Comparison of ENCODE assay signal across 8 cellular contexts in genomic region chr4:145097821-145098674, GRCh38. TPM values are rescaled to one million over a fixed set of nuclear protein-coding genes. Genes with fewer than 3 reads are reported as not detected.
DNase-seq lines count a peak whose midpoint lies in the region; ATAC-seq, FAIRE-seq and TF ChIP-seq lines count a peak whose summit lies in the region.

ABCE1 (plus strand) TSS chr4:145098311; CDS start chr4:145104413, 6,102 bp downstream.
ANAPC10 (minus strand) TSS chr4:145098196; CDS start chr4:145096099, 2,097 bp downstream.

- peaks cover 15% of the 10 kb centered on the region for H3K9me3 ChIP-seq in HepG2 (ENCODE audit: low read length)

- POLR2A ChIA-PET in HepG2 (lab: Yijun Ruan, JAX), result interaction anchor here (0.9 to 2.0 kb wide), 13 partner anchors 9 to 1872 kb away, joined by 3 to 10 read pairs (median 4); partner anchors contain the start of genes MMAA and OTUD4

- peak within 1 kb of the TSS; percentile 72 for H3K4me2 ChIP-seq in HepG2 (ENCODE audit: low read depth, low read length)

- H3K4me1 Mint-ChIP-seq in CD14-positive monocyte, result peaks cover 25% of the 10 kb centered on the region

- in situ Hi-C loops in HepG2 (cut with HindIII; ENCODE audit: extremely low pct_ligation_motif_present, low pct_unique_long_range_greater_than_20kb), result no loop called here

- WGBS in HepG2 (ENCODE audit: low lambda C conversion rate), result 4% methylated on average over 25 of the region's 67 CpGs

- peaks cover 8 to 19% (median 15%) of the 10 kb centered on the region in 7 donors for H3K9me3 Mint-ChIP-seq in CD14-positive monocyte

- BruUV-seq in HepG2 (replicated peaks; lab: Mats Ljungman, UMichigan), result no TSS peak

- DNase-seq in CD14-positive monocyte (ENCODE audit: low spot score) (peak; percentile 93), NCI-H774 (lab: John Stamatoyannopoulos, UW) (peak; percentile 90), dermis blood vessel endothelial cell (peak; percentile 100), HepG2 (ENCODE audit: low spot score) (peak; percentile 94)
- peak; percentile 96 for DNase-seq in activated CD4-positive, alpha-beta T cell treated with anti-CD3 and anti-CD28 coated beads, Interleukin-2, amount 50 U/mL, for 4 hours
- DNase-seq in stimulated activated CD4-positive, alpha-beta T cell treated with anti-CD3 and anti-CD28 coated beads, Interleukin-4, amount 100 ng/mL, for 1 hour, result peak; percentile 94

- H3K4me3 ChIP-seq in HepG2 (replicated peaks in 1 of 3; ENCODE audit: insufficient read depth in 1 of 3, low read depth in 2 of 3, low read length in 3 of 3), result peak within 1 kb of the TSS; percentile 71 to 91 (median 85)

- peak within 1 kb of the TSS; percentile 92 for H2AFZ ChIP-seq in HepG2 (ENCODE audit: low read length)

- TF ChIP-seq EP300 in HepG2 (IDR thresholded peaks at IDR 0.05; ENCODE audit: low read depth in 2 of 2, low read length in 2 of 2), result no peak
- peak; percentile 56; the same call in 1 of the 2 replicates for TF ChIP-seq EP300 in HepG2 (CRISPR knock-in tag; IDR thresholded peaks at IDR 0.05; ENCODE audit: borderline replicate concordance)

- no peak for TF ChIP-seq CTCF in CD14-positive monocyte (IDR thresholded peaks at IDR 0.05)
- TF ChIP-seq CTCF in HepG2 (CRISPR knock-in tag; IDR thresholded peaks at IDR 0.05), result peak; percentile 47; the same call in 1 of the 2 replicates

- peak within 1 kb of the TSS; percentile 94 for H3K9ac ChIP-seq in HepG2 (ENCODE audit: insufficient read depth, low read depth, low read length)

- peaks cover 78% of the 10 kb centered on the region for H3K79me2 ChIP-seq in HepG2 (ENCODE audit: insufficient read depth, low read length)

- peak; percentile 81 for FAIRE-seq in HepG2 (lab: Jason Lieb, UNC)

- intact Hi-C loops in CD14-positive monocyte (cut with micrococcal nuclease) (loop anchor here in 1 of 2 donors (10.0 kb wide), 1 partner anchor 1583 kb away; the partner anchor contains the start of gene SMARCA5), HepG2 (cut with micrococcal nuclease; ENCODE audit: unreplicated experiment) (loop anchor here (2.0 to 10.0 kb wide), 2 partner anchors 81 to 923 kb away; no protein-coding TSS in a partner anchor)

- H3K36me3 ChIP-seq in HepG2 (replicated peaks in 1 of 2; ENCODE audit: control insufficient read depth in 1 of 2, insufficient read depth in 2 of 2, low read length in 2 of 2), result peaks cover 0 to 28% of the 10 kb centered on the region in 2 experiments; a peak in 4 of 5 replicates

- CTCF ChIA-PET in HepG2 (lab: Yijun Ruan, JAX; ENCODE audit: low intra/inter-chr PET ratio, low total read pairs), result no interaction called here

- ATAC-seq in GM19397 (IDR thresholded peaks at IDR 0.05; ENCODE audit: unreplicated experiment), result peak; percentile 83
- ATAC-seq in HG03571 (IDR thresholded peaks at IDR 0.05; ENCODE audit: unreplicated experiment), result peak; percentile 78
- peak; percentile 94 for ATAC-seq in HepG2

- H3K27me3 Mint-ChIP-seq in CD14-positive monocyte (ENCODE audit: low read depth in 3 of 3), result no peaks in the 10 kb centered on the region

- peaks cover 10% of the 10 kb centered on the region; the same call in 1 of the 2 replicates for H4K20me1 ChIP-seq in HepG2 (ENCODE audit: insufficient read depth, low read length)

- peak within 1 kb of the TSS; percentile 91 to 98 for H3K4me3 Mint-ChIP-seq in CD14-positive monocyte

- peak; percentile 90 to 97 for TF ChIP-seq POLR2A in HepG2 (IDR thresholded peaks at IDR 0.05; ENCODE audit: insufficient read depth in 1 of 2, low read depth in 2 of 2, low read length in 2 of 2)

- peaks cover 24% of the 10 kb centered on the region in 2 donors for H3K36me3 Mint-ChIP-seq in CD14-positive monocyte

- TF ChIP-seq RAD21 in HepG2 (CRISPR knock-in tag; IDR thresholded peaks at IDR 0.05), result 0 out of 2 replicates have a peak, but pooled peaks have one; percentile 9

- peak within 1 kb of the TSS; percentile 96 for H3K27ac ChIP-seq in HepG2 (ENCODE audit: extremely low read length, insufficient read depth, low read length)

- H3K27ac Mint-ChIP-seq in CD14-positive monocyte, result peak within 1 kb of the TSS; percentile 93 to 100 (median 99)

- H3K4me1 ChIP-seq in HepG2 (ENCODE audit: insufficient read depth, low read length), result peaks cover 41% of the 10 kb centered on the region

- H3K27me3 ChIP-seq in HepG2 (ENCODE audit: control insufficient read depth in 1 of 2, insufficient read depth in 2 of 2, low read length in 2 of 2), result no peaks in the 10 kb centered on the region; a peak in 1 of 5 replicates

TF ChIP-seq in HepG2, 621 proteins besides CTCF, POLR2A, EP300 and RAD21 (continues in another document):
- TF ChIP-seq ZNF432 (CRISPR knock-in tag; IDR thresholded peaks at IDR 0.05; ENCODE audit: borderline replicate concordance), result no peak
- no peak for TF ChIP-seq U2AF1 (optimal IDR thresholded peaks at IDR 0.05; ENCODE audit: low read depth, low read length)
- TF ChIP-seq NFKB2 (CRISPR knock-in tag; IDR thresholded peaks at IDR 0.05; ENCODE audit: borderline replicate concordance), result peak; percentile 90; the same call in 1 of the 2 replicates
- peak; percentile 85 for TF ChIP-seq HINFP (CRISPR knock-in tag; IDR thresholded peaks at IDR 0.05; ENCODE audit: low read depth)
- TF ChIP-seq ZNF629 (CRISPR knock-in tag; conservative IDR thresholded peaks at IDR 0.05), result no peak
- no peak for TF ChIP-seq ZNF557 (CRISPR knock-in tag; IDR thresholded peaks at IDR 0.05)
- TF ChIP-seq TSC22D2 (CRISPR knock-in tag; IDR thresholded peaks at IDR 0.05; ENCODE audit: borderline replicate concordance), result peak; percentile 86
- TF ChIP-seq SATB2 (CRISPR knock-in tag; IDR thresholded peaks at IDR 0.05), result 0 out of 2 replicates have a peak, but pooled peaks have one; percentile 71

RNA-seq across cellular contexts. Expression of gene ABCE1, which starts in this region (rescaled TPM):
- polyA plus RNA-seq in CD14-positive monocyte (10 to 100 TPM; 23.7 to 25.0 TPM), HepG2 (2011; rRNA removed) (50.4 and 50.8 TPM in 2 replicates)
- total RNA-seq in dermis blood vessel endothelial cell (197 and 253 TPM in 2 replicates), HepG2 (2016; rRNA removed; fragmentation: Illumina TruSeq; extraction: Trizol) (139 and 226 TPM in 2 replicates)
- total RNA-seq in HepG2 (2016; cell fraction: cytosol; rRNA removed; fragmentation: Illumina TruSeq; extraction: Trizol; ENCODE audit: low read depth), result 12.4 and 15.6 TPM in 2 replicates
- 135 and 236 TPM in 2 replicates for total RNA-seq in HepG2 (2016; cell fraction: insoluble cytoplasmic fraction; rRNA removed; fragmentation: Illumina TruSeq; extraction: Trizol)
- total RNA-seq in HepG2 (2016; cell fraction: membrane; rRNA removed; fragmentation: Illumina TruSeq; extraction: Trizol), result 35.0 and 36.7 TPM in 2 replicates
- 101 TPM in 2 replicates for total RNA-seq in HepG2 (2016; cell fraction: nucleus; rRNA removed; fragmentation: Illumina TruSeq; extraction: Trizol)
- polyA plus RNA-seq in HepG2 (2011; cell fraction: cytosol; rRNA removed), result 29.9 and 40.2 TPM in 2 replicates
- polyA plus RNA-seq in HepG2 (2011; cell fraction: nucleus; rRNA removed), result 46.4 and 64.4 TPM in 2 replicates
- 51.4 and 68.4 TPM in 2 replicates for polyA plus RNA-seq in HepG2 (2012)
- polyA plus RNA-seq in HepG2 (2016; cell fraction: cytosol; fragmentation: Illumina TruSeq; extraction: Trizol; ENCODE audit: low read depth), result 3.5 and 3.9 TPM in 2 replicates
- polyA plus RNA-seq in HepG2 (2016; cell fraction: insoluble cytoplasmic fraction; fragmentation: Illumina TruSeq; extraction: Trizol; ENCODE audit: low read depth), result 137 and 143 TPM in 2 replicates
- 12.4 and 15.0 TPM in 2 replicates for polyA plus RNA-seq in HepG2 (2016; cell fraction: membrane; fragmentation: Illumina TruSeq; extraction: Trizol; ENCODE audit: low read depth)
- 82.6 and 86.1 TPM in 2 replicates for polyA plus RNA-seq in HepG2 (2016; cell fraction: nucleus; fragmentation: Illumina TruSeq; extraction: Trizol; ENCODE audit: insufficient read depth, low read depth)
- 44.6 and 47.2 TPM in 2 replicates for polyA minus RNA-seq in HepG2 (2011; rRNA and poly(A)+ RNA removed; ENCODE audit: low replicate concordance)
- polyA minus RNA-seq in HepG2 (2011; cell fraction: cytosol; rRNA and poly(A)+ RNA removed), result 35.7 and 42.2 TPM in 2 replicates
- polyA minus RNA-seq in HepG2 (2011; cell fraction: nucleus; rRNA and poly(A)+ RNA removed), result 80.1 and 90.1 TPM in 2 replicates

RNA-seq across cellular contexts. Expression of gene ANAPC10, which starts in this region (rescaled TPM):
- polyA plus RNA-seq in CD14-positive monocyte (10 to 100 TPM; 21.3 to 25.4 TPM), HepG2 (2011; rRNA removed) (16.8 and 21.9 TPM in 2 replicates)
- total RNA-seq in dermis blood vessel endothelial cell (27.6 and 35.6 TPM in 2 replicates), HepG2 (2016; rRNA removed; fragmentation: Illumina TruSeq; extraction: Trizol) (32.7 and 37.8 TPM in 2 replicates)
- total RNA-seq in HepG2 (2016; cell fraction: cytosol; rRNA removed; fragmentation: Illumina TruSeq; extraction: Trizol; ENCODE audit: low read depth), result 14.9 and 19.5 TPM in 2 replicates
- 31.2 and 41.0 TPM in 2 replicates for total RNA-seq in HepG2 (2016; cell fraction: insoluble cytoplasmic fraction; rRNA removed; fragmentation: Illumina TruSeq; extraction: Trizol)
- 14.4 and 18.0 TPM in 2 replicates for total RNA-seq in HepG2 (2016; cell fraction: membrane; rRNA removed; fragmentation: Illumina TruSeq; extraction: Trizol)
- 29.5 and 32.6 TPM in 2 replicates for total RNA-seq in HepG2 (2016; cell fraction: nucleus; rRNA removed; fragmentation: Illumina TruSeq; extraction: Trizol)
- polyA plus RNA-seq in HepG2 (2011; cell fraction: cytosol; rRNA removed), result 11.0 and 15.0 TPM in 2 replicates
- 8.3 and 8.9 TPM in 2 replicates for polyA plus RNA-seq in HepG2 (2011; cell fraction: nucleus; rRNA removed)
- 14.6 and 14.9 TPM in 2 replicates for polyA plus RNA-seq in HepG2 (2012)
- polyA plus RNA-seq in HepG2 (2016; cell fraction: cytosol; fragmentation: Illumina TruSeq; extraction: Trizol; ENCODE audit: low read depth), result 6.7 and 8.5 TPM in 2 replicates
- polyA plus RNA-seq in HepG2 (2016; cell fraction: insoluble cytoplasmic fraction; fragmentation: Illumina TruSeq; extraction: Trizol; ENCODE audit: low read depth), result 40.9 and 44.2 TPM in 2 replicates
- 9.6 and 10.1 TPM in 2 replicates for polyA plus RNA-seq in HepG2 (2016; cell fraction: membrane; fragmentation: Illumina TruSeq; extraction: Trizol; ENCODE audit: low read depth)
- polyA plus RNA-seq in HepG2 (2016; cell fraction: nucleus; fragmentation: Illumina TruSeq; extraction: Trizol; ENCODE audit: insufficient read depth, low read depth), result 24.6 and 26.7 TPM in 2 replicates
- 11.6 and 12.2 TPM in 2 replicates for polyA minus RNA-seq in HepG2 (2011; rRNA and poly(A)+ RNA removed; ENCODE audit: low replicate concordance)
- 6.0 and 6.2 TPM in 2 replicates for polyA minus RNA-seq in HepG2 (2011; cell fraction: cytosol; rRNA and poly(A)+ RNA removed)
- 47.3 and 50.1 TPM in 2 replicates for polyA minus RNA-seq in HepG2 (2011; cell fraction: nucleus; rRNA and poly(A)+ RNA removed)

Comparison
In these comparisons a context has a peak if more than half of its experiments do, and no peak if none do; other contexts are left out.
1. Peak in every context shown above with its lines: DNase-seq, ATAC-seq, H3K4me3 ChIP-seq and H3K27ac ChIP-seq.